9 cellular contexts compared by ENCODE assay signal in the genomic region with DNA sequence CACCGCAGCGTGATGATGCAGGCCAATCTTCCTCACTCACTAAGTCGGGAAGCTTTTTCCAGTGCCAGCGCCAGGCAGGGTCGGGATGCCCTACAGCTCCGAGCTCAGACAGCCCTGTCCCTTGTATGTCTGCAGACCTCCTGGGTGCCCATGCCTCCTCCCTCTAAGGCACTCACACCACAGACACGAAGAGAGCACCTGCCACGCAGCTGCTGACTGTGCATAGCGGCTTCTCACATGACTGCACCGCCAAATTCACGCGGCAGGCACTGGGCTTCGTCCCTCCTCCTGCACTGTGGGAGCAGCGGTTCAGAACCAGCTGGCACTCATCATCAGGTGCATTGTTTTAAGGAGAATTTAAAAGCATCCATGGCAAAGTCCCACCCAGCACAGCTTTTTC.
DNase-seq lines count a peak whose midpoint lies in the region; ATAC-seq and TF ChIP-seq lines count a peak whose summit lies in the region.
"Had no signal": no experiment of that assay in that cellular context is flagged by ENCODE, and none has a peak within 500 bp of the region (broad histone marks: within the 10 kb centered on the region; RNA-seq: fewer than 3 reads in every experiment).

No MANE protein-coding gene starts in this region.

- intact Hi-C loops in body of pancreas (cut with DNase I), result loop anchor here (10.0 kb wide), 1 partner anchor 77 kb away; no protein-coding TSS in a partner anchor

- H3K36me3 Mint-ChIP-seq in naive thymus-derived CD8-positive, alpha-beta T cell, result peaks cover 0 to 14% (median 0%) of the 10 kb centered on the region in 3 donors
- H3K36me3 Mint-ChIP-seq in activated naive CD4-positive, alpha-beta T cell treated with anti-CD3 and anti-CD28 coated beads, Interleukin-2, amount 10 ng/mL, durations not matched to agents 7 days and 5 days, result peaks cover 6% of the 10 kb centered on the region

- H3K27ac ChIP-seq in body of pancreas, result no peak overlapping the region

- TF ChIP-seq POLR2A in body of pancreas (IDR thresholded peaks at IDR 0.05), result no peak

- ATAC-seq in body of pancreas, result no peak
- ATAC-seq in naive thymus-derived CD8-positive, alpha-beta T cell, result no peak

- CTCF ChIA-PET in activated naive CD4-positive, alpha-beta T cell treated with anti-CD3 and anti-CD28 coated beads, Interleukin-2, amount 10 ng/mL, durations not matched to agents 7 days and 5 days (lab: Charles Lee), result interaction anchor here (0.5 to 5.6 kb wide), 11 partner anchors 8 to 608 kb away, joined by 3 to 47 read pairs (median 8); no protein-coding TSS in a partner anchor

- TF ChIP-seq CTCF in body of pancreas (IDR thresholded peaks at IDR 0.05), result no peak

- peak; percentile 20 for DNase-seq in HK-2 (ENCODE audit: unreplicated experiment)
- DNase-seq in NCI-H2107 (lab: John Stamatoyannopoulos, UW), result peak; percentile 33
- DNase-seq in body of pancreas, result peak in 3 of 4 donors; percentile 48 to 63 (median 63)
- DNase-seq in renal cortical epithelial cell (ENCODE audit: low read depth), result peak; percentile 20
- DNase-seq in naive thymus-derived CD8-positive, alpha-beta T cell, result no peak
- no peak for DNase-seq in activated naive CD4-positive, alpha-beta T cell treated with anti-CD3 and anti-CD28 coated beads, Interleukin-2, amount 10 ng/mL, durations not matched to agents 7 days and 5 days
- no peak for DNase-seq in effector CD4-positive, alpha-beta T cell

- POLR2A ChIA-PET in naive thymus-derived CD8-positive, alpha-beta T cell (lab: Charles Lee), result no interaction called here

- H3K4me3 ChIP-seq in body of pancreas, result no peak overlapping the region
- H3K4me3 ChIP-seq: GM12878 had no signal

- peaks cover 5% of the 10 kb centered on the region for H3K4me1 ChIP-seq in body of pancreas

- no peak overlapping the region for H3K27ac Mint-ChIP-seq in naive thymus-derived CD8-positive, alpha-beta T cell
- no peak overlapping the region for H3K27ac Mint-ChIP-seq in activated naive CD4-positive, alpha-beta T cell treated with anti-CD3 and anti-CD28 coated beads, Interleukin-2, amount 10 ng/mL, durations not matched to agents 7 days and 5 days

- no peaks in the 10 kb centered on the region for H3K9me3 ChIP-seq in body of pancreas
- H3K9me3 ChIP-seq: Caco-2 had no signal

- H3K4me3 Mint-ChIP-seq in naive thymus-derived CD8-positive, alpha-beta T cell, result no peak overlapping the region
- no peak overlapping the region for H3K4me3 Mint-ChIP-seq in activated naive CD4-positive, alpha-beta T cell treated with anti-CD3 and anti-CD28 coated beads, Interleukin-2, amount 10 ng/mL, durations not matched to agents 7 days and 5 days

- H3K27me3 ChIP-seq in body of pancreas, result no peaks in the 10 kb centered on the region

- H3K4me1 Mint-ChIP-seq in naive thymus-derived CD8-positive, alpha-beta T cell, result peaks cover 0 to 6% (median under 1%) of the 10 kb centered on the region in 4 donors
- H3K4me1 Mint-ChIP-seq in activated naive CD4-positive, alpha-beta T cell treated with anti-CD3 and anti-CD28 coated beads, Interleukin-2, amount 10 ng/mL, durations not matched to agents 7 days and 5 days, result no peaks in the 10 kb centered on the region

- H3K27me3 Mint-ChIP-seq in naive thymus-derived CD8-positive, alpha-beta T cell, result peaks cover 4 to 27% (median 14%) of the 10 kb centered on the region in 5 donors
- H3K27me3 Mint-ChIP-seq in activated naive CD4-positive, alpha-beta T cell treated with anti-CD3 and anti-CD28 coated beads, Interleukin-2, amount 10 ng/mL, durations not matched to agents 7 days and 5 days, result peaks cover 13% of the 10 kb centered on the region

- WGBS in body of pancreas, 2 donors, result 48 to 53% methylated on average over 10 to 14 of the region's 14 CpGs

- no peaks in the 10 kb centered on the region for H3K36me3 ChIP-seq in body of pancreas (replicated peaks in 1 of 2; ENCODE audit: insufficient read depth in 1 of 2, low read depth in 2 of 2)

- no peaks in the 10 kb centered on the region for H3K9me3 Mint-ChIP-seq in naive thymus-derived CD8-positive, alpha-beta T cell
- no peaks in the 10 kb centered on the region for H3K9me3 Mint-ChIP-seq in activated naive CD4-positive, alpha-beta T cell treated with anti-CD3 and anti-CD28 coated beads, Interleukin-2, amount 10 ng/mL, durations not matched to agents 7 days and 5 days

Comparison
In these comparisons a context has a peak if more than half of its experiments do, and no peak if none do; other contexts are left out.
1. DNase-seq: peak in HK-2 (single experiment), NCI-H2107 (single experiment), body of pancreas (3 of 4) and renal cortical epithelial cell (single experiment); none in naive thymus-derived CD8-positive, alpha-beta T cell (0 of 10), activated naive CD4-positive, alpha-beta T cell treated with anti-CD3 and anti-CD28 coated beads, Interleukin-2, amount 10 ng/mL, durations not matched to agents 7 days and 5 days (single experiment) and effector CD4-positive, alpha-beta T cell (single experiment).